ENCODE assay signal across 8 cellular contexts in genomic region chr2:176269319-176270099, GRCh38.
DNase-seq lines count a peak whose midpoint lies in the region; ATAC-seq lines count a peak whose summit lies in the region.

Gene MTX2, plus strand, starts transcription at chr2:176269442. Its CDS starts 188 bp downstream, at chr2:176269630.

- peak; percentile 93 for DNase-seq in AG20443 (ENCODE audit: low spot score)
- DNase-seq in NCI-H446 (lab: John Stamatoyannopoulos, UW), result peak; percentile 46 to 86
- DNase-seq in activated CD4-positive, CD25-positive, alpha-beta regulatory T cell treated with anti-CD3 and anti-CD28 coated beads, Interleukin-2, amount 50 U/mL, for 72 hours, result peak; percentile 79
- peak; percentile 72 for DNase-seq in cerebellar cortex (ENCODE audit: low spot score)
- peak; percentile 63 for DNase-seq in kidney glomerular epithelial cell (lab: John Stamatoyannopoulos, UW)
- DNase-seq in stimulated activated CD4-positive, alpha-beta T cell treated with anti-CD3 and anti-CD28 coated beads, Interleukin-1b, Interleukin-23, amount 100 ng/mL, for 24 hours (ENCODE audit: low read depth in 4 of 4, low spot score in 1 of 4), result peak; percentile 52 to 72 (median 66)

- ATAC-seq in GM19023 (IDR thresholded peaks at IDR 0.05; ENCODE audit: unreplicated experiment), result peak; percentile 98
- peak; percentile 98 for ATAC-seq in HG03196 (IDR thresholded peaks at IDR 0.05; ENCODE audit: unreplicated experiment)

Comparison
In these comparisons a context has a peak if more than half of its experiments do, and no peak if none do; other contexts are left out.
1. Peak in every context shown above with its lines: DNase-seq and ATAC-seq.